In the genomic region with DNA sequence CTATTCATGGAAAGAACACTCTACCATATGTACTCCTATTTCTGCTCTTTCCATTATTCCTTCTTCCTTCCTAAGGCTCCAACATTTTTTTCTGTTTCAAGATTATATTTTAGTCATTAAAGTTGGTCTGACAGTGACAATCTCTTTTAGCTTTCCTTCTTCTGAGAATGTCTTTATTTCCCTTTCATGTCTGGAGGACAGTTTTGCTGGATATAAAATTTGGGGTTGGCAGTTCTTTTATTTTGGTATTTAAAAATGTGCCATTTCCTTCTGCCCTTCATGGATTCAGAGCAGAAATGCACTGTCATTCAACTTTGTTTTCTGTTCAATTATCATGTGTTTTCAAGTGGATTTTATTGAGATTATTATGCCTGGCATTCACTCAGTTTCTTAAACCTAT, we compare ENCODE assay signal across 9 cellular contexts. TPM values are rescaled to one million over a fixed set of nuclear protein-coding genes. Genes with fewer than 3 reads are reported as not detected.
"Had no signal": no experiment of that assay in that cellular context is flagged by ENCODE, and none has a peak within 500 bp of the region (broad histone marks: within the 10 kb centered on the region; RNA-seq: fewer than 3 reads in every experiment).

No MANE protein-coding gene starts in this region.

- H3K4me2 ChIP-seq: KMS-11 had no signal

- H3K27ac ChIP-seq: HL-60, KMS-11 had no signal

- FAIRE-seq: HepG2, HTR-8/SVneo had no signal

- H3K9ac ChIP-seq: KMS-11 had no signal

- ATAC-seq: HepG2 had no signal

- DNase-seq: IMR-90, KBM-7, KG1 had no signal

RNA-seq across cellular contexts. Expression of a gene that starts 53.1 kb away (rescaled TPM):
- total RNA-seq: HepG2, HT-29 had no signal
- polyA plus RNA-seq: HepG2, IgD-negative memory B cell had no signal
